ENCODE assay signal across 23 cellular contexts in the genomic region with DNA sequence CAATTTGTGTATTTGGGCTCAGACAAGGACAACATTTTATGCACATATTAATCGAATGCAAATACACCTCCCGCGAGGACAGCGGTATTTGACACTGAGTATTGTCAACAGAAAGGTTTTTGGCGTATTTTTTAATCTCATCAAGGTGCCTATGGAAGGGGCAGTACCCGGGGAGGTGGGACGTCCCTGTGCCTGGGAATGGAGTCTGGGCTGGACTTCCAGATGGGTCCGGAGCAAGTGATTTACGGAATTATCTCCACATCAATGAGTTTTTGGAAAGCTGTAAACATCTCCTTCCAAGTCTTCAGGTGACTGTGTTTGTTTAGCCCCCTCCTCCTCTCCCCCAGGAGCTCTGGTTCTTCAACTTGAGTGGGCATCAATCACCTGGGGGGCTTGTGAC. TPM values are rescaled to one million over a fixed set of nuclear protein-coding genes. Genes with fewer than 3 reads are reported as not detected.
"Had no signal": no experiment of that assay in that cellular context is flagged by ENCODE, and none has a peak within 500 bp of the region (broad histone marks: within the 10 kb centered on the region; RNA-seq: fewer than 3 reads in every experiment).

No MANE protein-coding gene starts in this region.

- H3K36me3 ChIP-seq: gastrocnemius medialis, heart right ventricle, sigmoid colon, stomach, thoracic aorta had no signal

- H3K9me3 ChIP-seq: gastrocnemius medialis, heart right ventricle, psoas muscle, sigmoid colon, stomach, thoracic aorta had no signal

- H3K27ac ChIP-seq: coronary artery, gastrocnemius medialis, heart right ventricle, psoas muscle, sigmoid colon, skin epidermis, stomach, thoracic aorta had no signal

- ATAC-seq: esophagus mucosa, gastrocnemius medialis, heart right ventricle, left cardiac atrium, left ventricle myocardium superior, psoas muscle had no signal

- H3K4me3 ChIP-seq: coronary artery, gastrocnemius medialis, heart right ventricle, lung, psoas muscle, sigmoid colon, skin epidermis, stomach, thoracic aorta had no signal

- FAIRE-seq: kidney had no signal

- DNase-seq: effector CD4-positive, alpha-beta T cell; gastrocnemius medialis; heart right ventricle; hypothalamus; kidney; left cardiac atrium; left ventricle myocardium superior; mesenchymal stem cell; naive B cell; psoas muscle; sigmoid colon; stimulated activated naive CD4-positive, alpha-beta T cell; stomach; substantia nigra; trophoblast cell had no signal

- H3K4me1 ChIP-seq: gastrocnemius medialis, psoas muscle, sigmoid colon, stomach had no signal

RNA-seq across cellular contexts. Expression of a gene that starts 39.8 kb away (rescaled TPM):
- total RNA-seq: dermis microvascular lymphatic vessel endothelial cell, gastrocnemius medialis, left ventricle myocardium superior, osteoblast, psoas muscle, thoracic aorta, urinary bladder had no signal
- polyA plus RNA-seq: stomach, urinary bladder had no signal
